Comparison of ENCODE assay signal across 28 cellular contexts in genomic region chr7:41933427-41933826, GRCh38.
"Had no signal": no experiment of that assay in that cellular context is flagged by ENCODE, and none has a peak within 500 bp of the region (broad histone marks: within the 10 kb centered on the region; RNA-seq: fewer than 3 reads in every experiment).

No MANE protein-coding gene starts in this region.

- H3K27ac ChIP-seq: neural progenitor cell, pancreas, prostate gland, right lobe of liver, sigmoid colon, suprapubic skin, testis, tibial artery, transverse colon, upper lobe of right lung, uterus had no signal

- H3K9me3 Mint-ChIP-seq: natural killer cell; nephron; stimulated activated effector memory CD8-positive, alpha-beta T cell treated with anti-CD3 and anti-CD28 coated beads, Interleukin-12 subunit alpha, Interleukin-12 subunit beta, amount 100 ng/mL, for 72 hours; stimulated activated naive CD8-positive, alpha-beta T cell treated with anti-CD3 and anti-CD28 coated beads, Interleukin-15, amount 100 ng/mL, for 72 hours; type B pancreatic cell had no signal

- H3K27me3 ChIP-seq: neural progenitor cell, pancreas, right lobe of liver, sigmoid colon, suprapubic skin, testis, tibial artery, transverse colon, upper lobe of right lung, uterus had no signal

- H3K36me3 Mint-ChIP-seq: naive thymus-derived CD4-positive, alpha-beta T cell; natural killer cell; neural progenitor cell; stimulated activated effector memory CD8-positive, alpha-beta T cell treated with anti-CD3 and anti-CD28 coated beads, Interleukin-12 subunit alpha, Interleukin-12 subunit beta, amount 100 ng/mL, for 72 hours; type B pancreatic cell had no signal

- ATAC-seq: naive thymus-derived CD4-positive, alpha-beta T cell; natural killer cell; pancreas; right cardiac atrium; right lobe of liver; stimulated activated effector memory CD8-positive, alpha-beta T cell treated with anti-CD3 and anti-CD28 coated beads, Interleukin-12 subunit alpha, Interleukin-12 subunit beta, amount 100 ng/mL, for 72 hours; stimulated activated naive CD8-positive, alpha-beta T cell treated with anti-CD3 and anti-CD28 coated beads, Interleukin-15, amount 100 ng/mL, for 72 hours; stimulated activated naive CD8-positive, alpha-beta T cell treated with anti-CD3 and anti-CD28 coated beads, Interleukin-15, Interleukin-2, amounts not matched to agents 100 U/mL and 50 U/mL, for 24 hours; upper lobe of right lung had no signal

- DNase-seq: naive thymus-derived CD4-positive, alpha-beta T cell; natural killer cell; occipital lobe; pancreas; retina; right cardiac atrium; right lobe of liver; sigmoid colon; small intestine; stimulated activated CD4-positive, alpha-beta T cell treated with anti-CD3 and anti-CD28 coated beads, Interleukin-15, amount 100 ng/mL, for 24 hours; stimulated activated CD4-positive, alpha-beta T cell treated with anti-CD3 and anti-CD28 coated beads, Interleukin-2, amount 100 ng/mL, for 24 hours; stimulated activated CD4-positive, alpha-beta T cell treated with anti-CD3 and anti-CD28 coated beads, Interleukin-2, amount 100 ng/mL, for 48 hours; stimulated activated CD4-positive, alpha-beta T cell treated with anti-CD3 and anti-CD28 coated beads, Interleukin-4, amount 100 ng/mL, for 24 hours; stimulated activated naive CD4-positive, alpha-beta T cell; stimulated activated naive CD8-positive, alpha-beta T cell treated with anti-CD3 and anti-CD28 coated beads, Interleukin-15, amount 100 ng/mL, for 72 hours; stimulated activated naive CD8-positive, alpha-beta T cell treated with anti-CD3 and anti-CD28 coated beads, Interleukin-15, Interleukin-2, amounts not matched to agents 100 U/mL and 50 U/mL, for 24 hours; substantia nigra; testis; tibial artery; transverse colon; upper lobe of right lung; uterus had no signal

- H3K4me3 Mint-ChIP-seq: naive thymus-derived CD4-positive, alpha-beta T cell; natural killer cell; nephron; neural progenitor cell; stimulated activated effector memory CD8-positive, alpha-beta T cell treated with anti-CD3 and anti-CD28 coated beads, Interleukin-12 subunit alpha, Interleukin-12 subunit beta, amount 100 ng/mL, for 72 hours; stimulated activated naive CD8-positive, alpha-beta T cell treated with anti-CD3 and anti-CD28 coated beads, Interleukin-15, amount 100 ng/mL, for 72 hours; type B pancreatic cell had no signal

- FAIRE-seq: pancreas, small intestine had no signal

- H3K4me3 ChIP-seq: neural progenitor cell, pancreas, prostate gland, right lobe of liver, sigmoid colon, suprapubic skin, testis, tibial artery, transverse colon, upper lobe of right lung, uterus had no signal

- H3K4me1 Mint-ChIP-seq: natural killer cell, nephron had no signal

- H3K9me3 ChIP-seq: pancreas, prostate gland, right lobe of liver, sigmoid colon, suprapubic skin, testis, tibial artery, transverse colon, upper lobe of right lung, uterus had no signal

- H3K27ac Mint-ChIP-seq: naive thymus-derived CD4-positive, alpha-beta T cell; natural killer cell; nephron; neural progenitor cell; stimulated activated effector memory CD8-positive, alpha-beta T cell treated with anti-CD3 and anti-CD28 coated beads, Interleukin-12 subunit alpha, Interleukin-12 subunit beta, amount 100 ng/mL, for 72 hours; type B pancreatic cell had no signal

- H3K36me3 ChIP-seq: neural progenitor cell, pancreas, prostate gland, right lobe of liver, sigmoid colon, suprapubic skin, tibial artery, transverse colon, upper lobe of right lung, uterus had no signal

- H3K4me1 ChIP-seq: neural progenitor cell, pancreas, prostate gland, right lobe of liver, sigmoid colon, suprapubic skin, testis, tibial artery, transverse colon, upper lobe of right lung, uterus had no signal
